19 cellular contexts compared by ENCODE assay signal in genomic region chr11:61784506-61784805, GRCh38.
"Had no signal": no experiment of that assay in that cellular context is flagged by ENCODE, and none has a peak within 500 bp of the region (broad histone marks: within the 10 kb centered on the region; RNA-seq: fewer than 3 reads in every experiment).

No MANE protein-coding gene starts in this region.

- H3K27me3 ChIP-seq: body of pancreas, neutrophil, upper lobe of left lung had no signal

- ATAC-seq: body of pancreas had no signal

- H3K27ac Mint-ChIP-seq: stimulated activated naive CD8-positive, alpha-beta T cell treated with anti-CD3 and anti-CD28 coated beads, Interleukin-15, Interleukin-2, amounts not matched to agents 100 ng/mL and 50 ng/mL, for 24 hours had no signal

- H3K27ac ChIP-seq: body of pancreas, neutrophil, SK-N-MC, upper lobe of left lung had no signal

- H3K9me3 Mint-ChIP-seq: stimulated activated naive CD8-positive, alpha-beta T cell treated with anti-CD3 and anti-CD28 coated beads, Interleukin-15, Interleukin-2, amounts not matched to agents 100 ng/mL and 50 ng/mL, for 24 hours had no signal

- H3K4me3 Mint-ChIP-seq: stimulated activated naive CD8-positive, alpha-beta T cell treated with anti-CD3 and anti-CD28 coated beads, Interleukin-15, Interleukin-2, amounts not matched to agents 100 ng/mL and 50 ng/mL, for 24 hours had no signal

- H3K4me3 ChIP-seq: body of pancreas, SK-N-MC, upper lobe of left lung had no signal

- H3K4me1 ChIP-seq: upper lobe of left lung had no signal

- H3K9me3 ChIP-seq: body of pancreas, neutrophil, upper lobe of left lung had no signal

- H3K27me3 Mint-ChIP-seq: stimulated activated naive CD8-positive, alpha-beta T cell treated with anti-CD3 and anti-CD28 coated beads, Interleukin-15, Interleukin-2, amounts not matched to agents 100 ng/mL and 50 ng/mL, for 24 hours had no signal

- DNase-seq: activated CD4-positive, alpha-beta T cell treated with anti-CD3 and anti-CD28 coated beads for 1 hour; activated CD4-positive, alpha-beta T cell treated with anti-CD3 and anti-CD28 coated beads, Interleukin-2, amount 50 U/mL, for 4 hours; activated effector memory CD4-positive, alpha-beta T cell treated with Interleukin-2 at 50 U/mL for 16 hours; activated naive CD4-positive, alpha-beta T cell treated with anti-CD3 and anti-CD28 coated beads, Interleukin-2, amount 50 U/mL, for 16 hours; activated T-cell treated with anti-CD3 and anti-CD28 coated beads, Interleukin-2, amount 50 U/mL, for 1 hour; body of pancreas; caudate nucleus; cortex of kidney; effector CD8-positive, alpha-beta T cell; foreskin melanocyte; midbrain; small intestine; stimulated activated CD4-positive, alpha-beta T cell treated with anti-CD3 and anti-CD28 coated beads, Interleukin-4, amount 100 ng/mL, for 4 hours; stimulated activated CD8-positive, alpha-beta memory T cell treated with anti-CD3 and anti-CD28 coated beads, Interleukin-4, amount 100 ng/mL, for 48 hours; T1000 had no signal
